ENCODE assay signal across 1 cellular context in genomic region chr5:149456597-149457392, GRCh38.
TF ChIP-seq lines count a peak whose summit lies in the region.

No MANE protein-coding gene starts in this region.

TF ChIP-seq in K562, 482 proteins besides CTCF, POLR2A, EP300 and RAD21 (continued from another document and continues in another):
- peak; percentile 83; the same call in 1 of the 2 replicates for TF ChIP-seq ARID3A (IDR thresholded peaks at IDR 0.05; ENCODE audit: borderline replicate concordance, low read depth, low read length)
- no peak for TF ChIP-seq U2AF1 (optimal IDR thresholded peaks at IDR 0.05; ENCODE audit: low read depth, low read length)
- TF ChIP-seq ZNF766 (CRISPR knock-in tag; conservative IDR thresholded peaks at IDR 0.05) = peak; percentile 65; the same call in 1 of the 2 replicates
- peak in 1 of 2 experiments; percentile 59; a peak in 2 of 4 replicates for TF ChIP-seq ZNF639 (CRISPR knock-in tag; conservative IDR thresholded peaks at IDR 0.05 in 1 of 2, IDR thresholded peaks at IDR 0.05 in 1 of 2)
- TF ChIP-seq ZFPM2 (CRISPR knock-in tag; IDR thresholded peaks at IDR 0.05) = no peak
- peak; percentile 96 for TF ChIP-seq KDM1A (IDR thresholded peaks at IDR 0.05)
- peak; percentile 99 for TF ChIP-seq ZNF239 (CRISPR knock-in tag; IDR thresholded peaks at IDR 0.05)
- TF ChIP-seq EP400 (IDR thresholded peaks at IDR 0.05) = peak; percentile 62
- peak; percentile 90 for TF ChIP-seq PML (IDR thresholded peaks at IDR 0.05; ENCODE audit: low read length)
- TF ChIP-seq UBTF (IDR thresholded peaks at IDR 0.05; ENCODE audit: borderline replicate concordance in 1 of 2, low read depth in 2 of 2, low read length in 2 of 2) = peak in 1 of 2 experiments; percentile 82; a peak in 1 of 4 replicates
- no peak for TF ChIP-seq ZNF184 (CRISPR knock-in tag; IDR thresholded peaks at IDR 0.05)
- TF ChIP-seq CCNT2 (IDR thresholded peaks at IDR 0.05; ENCODE audit: borderline replicate concordance, extremely low read depth, insufficient read length, low read depth, low read length) = peak; percentile 96
- no peak; the same call in 1 of the 2 replicates for TF ChIP-seq MECOM (CRISPR knock-in tag; IDR thresholded peaks at IDR 0.05)
- TF ChIP-seq DMBX1 (CRISPR knock-in tag; IDR thresholded peaks at IDR 0.05; ENCODE audit: borderline replicate concordance) = peak; percentile 81
- TF ChIP-seq BHLHE40 (IDR thresholded peaks at IDR 0.05; ENCODE audit: low read length) = peak; percentile 58; the same call in 1 of the 2 replicates
- peak; percentile 48 to 87; a peak in 3 of 4 replicates for TF ChIP-seq ETV6 (IDR thresholded peaks at IDR 0.05; ENCODE audit: borderline replicate concordance in 1 of 2, low read depth in 2 of 2, low read length in 1 of 2)
- TF ChIP-seq ETV6 (CRISPR knock-in tag; IDR thresholded peaks at IDR 0.05; ENCODE audit: borderline replicate concordance) = no peak
- TF ChIP-seq FOXM1 (IDR thresholded peaks at IDR 0.05; ENCODE audit: low read depth) = peak; percentile 86
- no peak for TF ChIP-seq FOXM1 (CRISPR knock-in tag; IDR thresholded peaks at IDR 0.05; ENCODE audit: low read depth)
- no peak for TF ChIP-seq PBX2 (CRISPR knock-in tag; IDR thresholded peaks at IDR 0.05; ENCODE audit: low read depth)
- peak; percentile 84 for TF ChIP-seq PBX2 (tag; conservative IDR thresholded peaks at IDR 0.05; ENCODE audit: low read depth)
- no peak for TF ChIP-seq FOXJ2 (tag; IDR thresholded peaks at IDR 0.05)
- peak; percentile 65 for TF ChIP-seq POLR2B (IDR thresholded peaks at IDR 0.05; ENCODE audit: low read depth, partially characterized antibody)
- peak in 1 of 2 experiments; percentile 21; a peak in 1 of 4 replicates for TF ChIP-seq NONO (IDR thresholded peaks at IDR 0.05; ENCODE audit: low read depth in 2 of 2, low read length in 1 of 2)
- TF ChIP-seq SMAD2 (IDR thresholded peaks at IDR 0.05; ENCODE audit: low read depth, low read length) = no peak
- TF ChIP-seq HMGN3 (IDR thresholded peaks at IDR 0.05; ENCODE audit: borderline replicate concordance, extremely low read depth, insufficient read length, low read depth, low read length) = peak; percentile 88
- TF ChIP-seq ASH1L (IDR thresholded peaks at IDR 0.05; ENCODE audit: borderline replicate concordance, low read depth, partially characterized antibody) = peak; percentile 56
- peak; percentile 96 for TF ChIP-seq DNMT1 (IDR thresholded peaks at IDR 0.05)
- TF ChIP-seq MTA2 (IDR thresholded peaks at IDR 0.05; ENCODE audit: low read depth) = peak; percentile 96
- TF ChIP-seq CTBP1 (IDR thresholded peaks at IDR 0.05; ENCODE audit: borderline replicate concordance) = peak; percentile 66
- TF ChIP-seq HEY1 (CRISPR knock-in tag; IDR thresholded peaks at IDR 0.05; ENCODE audit: borderline replicate concordance) = peak; percentile 41; the same call in 1 of the 2 replicates
- TF ChIP-seq SMARCC2 (IDR thresholded peaks at IDR 0.05; ENCODE audit: low read depth) = peak; percentile 96
- peak; percentile 50 for TF ChIP-seq TAF9B (IDR thresholded peaks at IDR 0.05; ENCODE audit: partially characterized antibody)
- no peak for TF ChIP-seq ZNF717 (CRISPR knock-in tag; IDR thresholded peaks at IDR 0.05)
- no peak for TF ChIP-seq SIX5 (IDR thresholded peaks at IDR 0.05; ENCODE audit: borderline replicate concordance in 1 of 2, insufficient read depth in 1 of 2, low read depth in 1 of 2, low read length in 2 of 2)
- TF ChIP-seq TEAD4 (IDR thresholded peaks at IDR 0.05; ENCODE audit: low read length) = peak; percentile 97
- no peak for TF ChIP-seq TEAD4 (CRISPR knock-in tag; IDR thresholded peaks at IDR 0.05; ENCODE audit: borderline replicate concordance)
- peak; percentile 76 for TF ChIP-seq TOE1 (IDR thresholded peaks at IDR 0.05; ENCODE audit: borderline replicate concordance)
- no peak for TF ChIP-seq TOE1 (CRISPR knock-in tag; IDR thresholded peaks at IDR 0.05; ENCODE audit: borderline replicate concordance, low read depth)
- TF ChIP-seq PHF20 (IDR thresholded peaks at IDR 0.05; ENCODE audit: partially characterized antibody) = peak; percentile 62
- TF ChIP-seq HDAC3 (IDR thresholded peaks at IDR 0.05; ENCODE audit: borderline replicate concordance, partially characterized antibody) = peak; percentile 93
- no peak for TF ChIP-seq ETV5 (CRISPR knock-in tag; IDR thresholded peaks at IDR 0.05; ENCODE audit: low read depth)
- TF ChIP-seq RNF2 (IDR thresholded peaks at IDR 0.05) = peak; percentile 73; the same call in 1 of the 2 replicates
- TF ChIP-seq ZNF592 (IDR thresholded peaks at IDR 0.05) = peak; percentile 47; the same call in 1 of the 2 replicates
- TF ChIP-seq HDGF (IDR thresholded peaks at IDR 0.05) = peak; percentile 87
- TF ChIP-seq SOX6 (IDR thresholded peaks at IDR 0.05) = peak; percentile 89
- TF ChIP-seq JUN (IDR thresholded peaks at IDR 0.05; ENCODE audit: borderline replicate concordance, low read depth, low read length) = peak; percentile 83
- no peak for TF ChIP-seq JUN (CRISPR knock-in tag; IDR thresholded peaks at IDR 0.05; ENCODE audit: borderline replicate concordance)
- peak; percentile 80; the same call in 1 of the 2 replicates for TF ChIP-seq TFAP4 (CRISPR knock-in tag; IDR thresholded peaks at IDR 0.05; ENCODE audit: borderline replicate concordance)
